ENCODE assay signal across 18 cellular contexts in genomic region chr6:53629120-53629477, GRCh38. TPM values are rescaled to one million over a fixed set of nuclear protein-coding genes. Genes with fewer than 3 reads are reported as not detected.
DNase-seq lines count a peak whose midpoint lies in the region; ATAC-seq and TF ChIP-seq lines count a peak whose summit lies in the region.
"Had no signal": no experiment of that assay in that cellular context is flagged by ENCODE, and none has a peak within 500 bp of the region (broad histone marks: within the 10 kb centered on the region; RNA-seq: fewer than 3 reads in every experiment).

No MANE protein-coding gene starts in this region.

- no peaks in the 10 kb centered on the region for H3K79me2 ChIP-seq in PC-9 (ENCODE audit: low read depth)

- H3K4me3 Mint-ChIP-seq in chondrocyte (ENCODE audit: unreplicated experiment), result no peak overlapping the region
- H3K4me3 Mint-ChIP-seq in activated T-cell treated with anti-CD3 and anti-CD28 coated beads, Interleukin-2, amount 50 U/mL, for 72 hours, result no peak overlapping the region
- H3K4me3 Mint-ChIP-seq in CD4-positive, alpha-beta T cell, result no peak overlapping the region
- H3K4me3 Mint-ChIP-seq: CD4-positive, alpha-beta memory T cell had no signal

- no peaks in the 10 kb centered on the region for H3K9me2 ChIP-seq in PC-9 (ENCODE audit: insufficient read depth)

- in situ Hi-C loops in HAP-1 (cut with MboI; ENCODE audit: low sequenced_read_pairs), result no loop called here

- no peaks in the 10 kb centered on the region for H3K36me3 Mint-ChIP-seq in chondrocyte (ENCODE audit: low read depth)
- no peaks in the 10 kb centered on the region for H3K36me3 Mint-ChIP-seq in activated T-cell treated with anti-CD3 and anti-CD28 coated beads, Interleukin-2, amount 50 U/mL, for 72 hours (ENCODE audit: insufficient read depth in 2 of 2)
- H3K36me3 Mint-ChIP-seq in CD4-positive, alpha-beta T cell (ENCODE audit: low read depth), result no peaks in the 10 kb centered on the region
- H3K36me3 Mint-ChIP-seq: CD4-positive, alpha-beta memory T cell had no signal

- H3K4me3 ChIP-seq in PC-9, result no peak overlapping the region
- H3K4me3 ChIP-seq in sigmoid colon, result no peak overlapping the region
- no peak overlapping the region for H3K4me3 ChIP-seq in HAP-1

- H4K20me1 ChIP-seq in PC-9 (ENCODE audit: insufficient read depth), result no peaks in the 10 kb centered on the region

- ATAC-seq in activated T-cell treated with anti-CD3 and anti-CD28 coated beads, Interleukin-2, amount 50 U/mL, for 72 hours (replicated peaks in 1 of 2), result no peak
- no peak for ATAC-seq in CD4-positive, alpha-beta T cell (ENCODE audit: poor library complexity)
- ATAC-seq: Panc1, Right ventricle myocardium inferior had no signal

- H3K4me1 Mint-ChIP-seq in chondrocyte (ENCODE audit: low read depth), result peaks cover 23% of the 10 kb centered on the region
- no peaks in the 10 kb centered on the region for H3K4me1 Mint-ChIP-seq in activated T-cell treated with anti-CD3 and anti-CD28 coated beads, Interleukin-2, amount 50 U/mL, for 72 hours (ENCODE audit: low read depth)
- no peaks in the 10 kb centered on the region for H3K4me1 Mint-ChIP-seq in CD4-positive, alpha-beta T cell (ENCODE audit: low read depth)

- peak in 1 of 4 donors; percentile 14 for TF ChIP-seq EP300 in sigmoid colon (IDR thresholded peaks at IDR 0.05)

- no peaks in the 10 kb centered on the region for H3K9me3 Mint-ChIP-seq in chondrocyte (ENCODE audit: low read depth)
- no peaks in the 10 kb centered on the region for H3K9me3 Mint-ChIP-seq in activated T-cell treated with anti-CD3 and anti-CD28 coated beads, Interleukin-2, amount 50 U/mL, for 72 hours
- no peaks in the 10 kb centered on the region for H3K9me3 Mint-ChIP-seq in CD4-positive, alpha-beta T cell

- H3K9me3 ChIP-seq in PC-9 (ENCODE audit: insufficient read depth, low read depth) (peaks cover 4% of the 10 kb centered on the region; the same call in 1 of the 2 replicates), sigmoid colon (no peaks in the 10 kb centered on the region), HAP-1 (no peaks in the 10 kb centered on the region)
- H3K9me3 ChIP-seq in CD4-positive, alpha-beta T cell (ENCODE audit: control insufficient read depth, low read length), result no peaks in the 10 kb centered on the region

- no peak for TF ChIP-seq POLR2A in sigmoid colon (IDR thresholded peaks at IDR 0.05)

- no peak overlapping the region for H3K4me2 ChIP-seq in PC-9
- H3K4me2 ChIP-seq: KMS-11 had no signal

- peak overlapping the region; percentile 81 for H3K27ac ChIP-seq in PC-9
- H3K27ac ChIP-seq in sigmoid colon, result peak overlapping the region in 3 of 4 donors; percentile 49 to 67 (median 64)
- H3K27ac ChIP-seq in CD4-positive, alpha-beta T cell (ENCODE audit: low read depth, low read length), result no peak overlapping the region
- H3K27ac ChIP-seq: KMS-11 had no signal

- BruUV-seq in PC-9 (replicated peaks; lab: Mats Ljungman, UMichigan), result no TSS peak

- H3K36me3 ChIP-seq in PC-9 (ENCODE audit: low read depth) (no peaks in the 10 kb centered on the region; the same call in 1 of the 2 replicates), sigmoid colon (no peaks in the 10 kb centered on the region), HAP-1 (replicated peaks) (no peaks in the 10 kb centered on the region)

- no peaks in the 10 kb centered on the region for H3K27me3 ChIP-seq in PC-9 (ENCODE audit: insufficient read depth, low read depth)
- no peaks in the 10 kb centered on the region for H3K27me3 ChIP-seq in sigmoid colon
- peaks cover 3% of the 10 kb centered on the region; the same call in 1 of the 2 replicates for H3K27me3 ChIP-seq in HAP-1 (ENCODE audit: low read depth)
- H3K27me3 ChIP-seq in CD4-positive, alpha-beta T cell (ENCODE audit: control insufficient read depth, insufficient read depth, low read length), result peaks cover 3% of the 10 kb centered on the region

- DNase-seq in PC-9, result no peak
- DNase-seq in chondrocyte (ENCODE audit: low spot score), result no peak
- peak; percentile 15 for DNase-seq in kidney tubule cell (ENCODE audit: low spot score)
- no peak for DNase-seq in sigmoid colon
- no peak for DNase-seq in activated T-cell treated with anti-CD3 and anti-CD28 coated beads, Interleukin-2, amount 50 U/mL, for 72 hours
- no peak for DNase-seq in HAP-1 (ENCODE audit: low spot score in 2 of 2)
- DNase-seq in CD4-positive, alpha-beta T cell, result no peak
- no peak for DNase-seq in activated naive CD4-positive, alpha-beta T cell treated with anti-CD3 and anti-CD28 coated beads, Interleukin-2, amount 50 U/mL, for 16 hours
- DNase-seq: CD4-positive, alpha-beta memory T cell; DMS153; GF-D8; NCI-H1417; NCI-H187; NCI-H2107; NCI-H510A had no signal

- WGBS in sigmoid colon, 2 donors, result 91 to 97% methylated on average over 5 of the region's 5 CpGs

- CTCF ChIA-PET in PC-9 (lab: Charles Lee), result no interaction called here
- CTCF ChIA-PET in CD4-positive, alpha-beta T cell (lab: Charles Lee), result no interaction called here

- intact Hi-C loops in PC-9 (cut with micrococcal nuclease; ENCODE audit: unreplicated experiment) (no loop called here), sigmoid colon (cut with DNase I) (no loop called here)
- intact Hi-C loops in CD4-positive, alpha-beta T cell (cut with DNase I, micrococcal nuclease), result no loop called here

- peak overlapping the region; percentile 86 for H3K27ac Mint-ChIP-seq in chondrocyte (ENCODE audit: unreplicated experiment)
- no peak overlapping the region for H3K27ac Mint-ChIP-seq in activated T-cell treated with anti-CD3 and anti-CD28 coated beads, Interleukin-2, amount 50 U/mL, for 72 hours
- H3K27ac Mint-ChIP-seq in CD4-positive, alpha-beta T cell, result no peak overlapping the region

- peaks cover 13% of the 10 kb centered on the region; the same call in 1 of the 2 replicates for H3K4me1 ChIP-seq in PC-9 (replicated peaks; ENCODE audit: insufficient read depth)
- peaks cover 0 to 30% (median 21%) of the 10 kb centered on the region in 4 donors for H3K4me1 ChIP-seq in sigmoid colon
- H3K4me1 ChIP-seq in HAP-1, result no peaks in the 10 kb centered on the region

- H2AFZ ChIP-seq in PC-9, result no peak overlapping the region

- peaks cover 16% of the 10 kb centered on the region for H3F3A ChIP-seq in PC-9 (ENCODE audit: insufficient read depth, low read depth)

- H3K27me3 Mint-ChIP-seq in chondrocyte (ENCODE audit: low read depth), result peaks cover 5% of the 10 kb centered on the region
- peaks cover 31% of the 10 kb centered on the region for H3K27me3 Mint-ChIP-seq in activated T-cell treated with anti-CD3 and anti-CD28 coated beads, Interleukin-2, amount 50 U/mL, for 72 hours (ENCODE audit: low read depth)
- H3K27me3 Mint-ChIP-seq in CD4-positive, alpha-beta T cell, result peaks cover 15% of the 10 kb centered on the region

- TF ChIP-seq CTCF in PC-9 (conservative IDR thresholded peaks at IDR 0.05) (no peak), chondrocyte (IDR thresholded peaks at IDR 0.05) (no peak), sigmoid colon (IDR thresholded peaks at IDR 0.05) (no peak)
- TF ChIP-seq CTCF in CD4-positive, alpha-beta T cell (IDR thresholded peaks at IDR 0.05), result no peak

- POLR2A ChIA-PET in PC-9 (lab: Charles Lee; ENCODE audit: unreplicated experiment), result no interaction called here
- POLR2A ChIA-PET in CD4-positive, alpha-beta T cell (lab: Charles Lee), result no interaction called here

RNA-seq across cellular contexts. Expression of gene KLHL31, which starts 36.5 kb away (rescaled TPM):
- 0.93 and 1.1 TPM in 2 replicates for total RNA-seq in PC-9 (2021)
- total RNA-seq in chondrocyte, result 0.44 to 1.3 TPM (median 0.55 TPM) in 3 replicates
- total RNA-seq in sigmoid colon, result 1 to 10 TPM in 1 of 4 donors, not detected in 3; 1.1 TPM
- under 1 TPM in 2 of 3 donors, not detected in 1; 0.39 to 0.46 TPM for polyA plus RNA-seq in sigmoid colon
- total RNA-seq in activated T-cell treated with anti-CD3 and anti-CD28 coated beads, Interleukin-2, amount 50 U/mL, for 72 hours, result under 1 TPM; 0.12 to 0.14 TPM
- under 1 TPM; 0.03 to 0.08 TPM for total RNA-seq in CD4-positive, alpha-beta T cell
- polyA plus RNA-seq: CD4-positive, alpha-beta memory T cell had no signal
